In genomic region chr3:172536505-172536904, GRCh38 we compare ENCODE assay signal across 15 cellular contexts. TPM values are rescaled to one million over a fixed set of nuclear protein-coding genes. Genes with fewer than 3 reads are reported as not detected.
DNase-seq lines count a peak whose midpoint lies in the region; ATAC-seq, FAIRE-seq and TF ChIP-seq lines count a peak whose summit lies in the region.
"Had no signal": no experiment of that assay in that cellular context is flagged by ENCODE, and none has a peak within 500 bp of the region (broad histone marks: within the 10 kb centered on the region; RNA-seq: fewer than 3 reads in every experiment).

No MANE protein-coding gene starts in this region.

- no peak overlapping the region for H3K4me3 Mint-ChIP-seq in HFFc6

- no peak for TF ChIP-seq CTCF in bronchial epithelial cell (IDR thresholded peaks at IDR 0.05; ENCODE audit: insufficient read depth, low read length, severe bottlenecking)
- TF ChIP-seq CTCF in pancreas (IDR thresholded peaks at IDR 0.05), result no peak
- no peak for TF ChIP-seq CTCF in HFFc6 (IDR thresholded peaks at IDR 0.05)

- DNase-seq in NCI-H2029 (lab: John Stamatoyannopoulos, UW) (peak; percentile 25), NCI-H2029 treated with DMSO at 0.1 percent for 48 hours (lab: John Stamatoyannopoulos, UW) (no peak), bronchial epithelial cell (ENCODE audit: low read depth) (peak; percentile 61), pancreas (no peak), HFFc6 (no peak), medulla oblongata (ENCODE audit: extremely low spot score) (no peak)
- DNase-seq: activated CD4-positive, alpha-beta T cell treated with anti-CD3 and anti-CD28 coated beads for 4 hours; Caco-2; islet precursor cell; naive thymus-derived CD8-positive, alpha-beta T cell; sigmoid colon had no signal

- WGBS in pancreas, 2 donors, result 95 to 100% methylated on average over 1 of the region's 1 CpG

- H3K4me1 Mint-ChIP-seq in HFFc6 (ENCODE audit: low read depth), result peaks cover 6% of the 10 kb centered on the region

- H3K27ac ChIP-seq in KOPT-K1 (ENCODE audit: low read depth, low read length, poor library complexity, severe bottlenecking) (peak overlapping the region; percentile 73), pancreas (no peak overlapping the region)
- H3K27ac ChIP-seq: sigmoid colon, thoracic aorta had no signal

- H3K9me3 Mint-ChIP-seq in HFFc6, result no peaks in the 10 kb centered on the region; the same call in 1 of the 2 replicates

- H3K27me3 Mint-ChIP-seq in HFFc6 (ENCODE audit: insufficient read depth), result peaks cover 9% of the 10 kb centered on the region
- H3K27me3 Mint-ChIP-seq: naive thymus-derived CD8-positive, alpha-beta T cell had no signal

- no peak overlapping the region for H3K27ac Mint-ChIP-seq in HFFc6

- intact Hi-C loops in pancreas (cut with DNase I), result no loop called here

- H3K9me3 ChIP-seq in KOPT-K1 (ENCODE audit: insufficient read depth, low read length, poor library complexity, severe bottlenecking) (peaks cover 22% of the 10 kb centered on the region), pancreas (no peaks in the 10 kb centered on the region)
- H3K9me3 ChIP-seq: Caco-2, sigmoid colon, thoracic aorta had no signal

- FAIRE-seq in bronchial epithelial cell (lab: Jason Lieb, UNC), result no peak
- FAIRE-seq in pancreas (lab: Jason Lieb, UNC), result no peak
- FAIRE-seq: colon had no signal

- no peaks in the 10 kb centered on the region for H3K36me3 ChIP-seq in KOPT-K1 (ENCODE audit: insufficient read depth, low read length)
- no peaks in the 10 kb centered on the region for H3K36me3 ChIP-seq in bronchial epithelial cell (ENCODE audit: control insufficient read depth, insufficient read depth, low read length)
- no peaks in the 10 kb centered on the region for H3K36me3 ChIP-seq in pancreas
- H3K36me3 ChIP-seq: sigmoid colon, thoracic aorta had no signal

- H3K4me3 ChIP-seq in bronchial epithelial cell (ENCODE audit: low read depth, low read length), result no peak overlapping the region
- H3K4me3 ChIP-seq in pancreas, result no peak overlapping the region
- H3K4me3 ChIP-seq: sigmoid colon, thoracic aorta had no signal

- H3K27me3 ChIP-seq in bronchial epithelial cell (ENCODE audit: control insufficient read depth, insufficient read depth, low read length), result no peaks in the 10 kb centered on the region
- no peaks in the 10 kb centered on the region for H3K27me3 ChIP-seq in pancreas
- H3K27me3 ChIP-seq: sigmoid colon had no signal

- ATAC-seq in pancreas (peak in 3 of 4 donors; percentile 31 to 60 (median 55)), HG02763 (IDR thresholded peaks at IDR 0.05; ENCODE audit: unreplicated experiment) (no peak)

- H3K4me1 ChIP-seq in pancreas, result peaks cover 0 to 3% (median 0%) of the 10 kb centered on the region in 3 donors
- H3K4me1 ChIP-seq: Caco-2 had no signal

- no peaks in the 10 kb centered on the region for H3K36me3 Mint-ChIP-seq in HFFc6 (ENCODE audit: low read depth)
- H3K36me3 Mint-ChIP-seq: naive thymus-derived CD8-positive, alpha-beta T cell had no signal

RNA-seq across cellular contexts. Expression of gene TNFSF10, which starts 13.3 kb away (rescaled TPM):
- 15.5 and 24.6 TPM in 2 replicates for total RNA-seq in bronchial epithelial cell
- 10 to 100 TPM in 5 of 6 donors, 1 to 10 TPM in 1; 2.6 to 46.4 (median 16.4) TPM for total RNA-seq in pancreas
- polyA plus RNA-seq in pancreas, result 10 to 100 TPM in 1 of 2 donors, 1 to 10 TPM in 1; 9.0 to 16.4 TPM
- under 1 TPM in 3 of 6 experiments, not detected in 3; 0.17 to 0.31 (median 0.28) TPM for total RNA-seq in HFFc6 (2021; fragmentation: NEBNext Ultra II Directional; extraction: Animal tissue kit (Norgen Biotek cat#: 25700))
- total RNA-seq: Caco-2 had no signal

Comparison
In these comparisons a context has a peak if more than half of its experiments do, and no peak if none do; other contexts are left out.
1. DNase-seq: peak in NCI-H2029 (single experiment) and bronchial epithelial cell (single experiment); none in NCI-H2029 treated with DMSO at 0.1 percent for 48 hours (single experiment), pancreas (0 of 6), HFFc6 (single experiment) and medulla oblongata (single experiment).